ENCODE assay signal across 20 cellular contexts in genomic region chr20:46636981-46637860, GRCh38. TPM values are rescaled to one million over a fixed set of nuclear protein-coding genes. Genes with fewer than 3 reads are reported as not detected.
DNase-seq lines count a peak whose midpoint lies in the region; ATAC-seq and TF ChIP-seq lines count a peak whose summit lies in the region.
"Had no signal": no experiment of that assay in that cellular context is flagged by ENCODE, and none has a peak within 500 bp of the region (broad histone marks: within the 10 kb centered on the region; RNA-seq: fewer than 3 reads in every experiment).

No MANE protein-coding gene starts in this region.

- H3K4me3 ChIP-seq in NT2/D1 (ENCODE audit: insufficient read length, low read depth) = no peak overlapping the region
- H3K4me3 ChIP-seq in esophagus muscularis mucosa = no peak overlapping the region
- H3K4me3 ChIP-seq: BLaER1 treated with 17β-estradiol and CSF1 and Interleukin-3, amounts not matched to agents 10 nM and 100 nM; Peyer's patch had no signal

- H3K4me1 ChIP-seq in NT2/D1 (ENCODE audit: insufficient read depth, insufficient read length) (peaks cover 22% of the 10 kb centered on the region), esophagus muscularis mucosa (no peaks in the 10 kb centered on the region)
- H3K4me1 ChIP-seq: Peyer's patch had no signal

- H3K27me3 ChIP-seq in NT2/D1 (ENCODE audit: insufficient read depth, insufficient read length) (no peaks in the 10 kb centered on the region), esophagus muscularis mucosa (no peaks in the 10 kb centered on the region)
- H3K27me3 ChIP-seq: BLaER1 treated with 17β-estradiol and CSF1 and Interleukin-3, amounts not matched to agents 10 nM and 100 nM; Peyer's patch had no signal

- H3K9ac ChIP-seq in NT2/D1 (ENCODE audit: insufficient read length, low read depth) = peak overlapping the region; percentile 43
- H3K9ac ChIP-seq: BLaER1 treated with 17β-estradiol and CSF1 and Interleukin-3, amounts not matched to agents 10 nM and 100 nM had no signal

- no peak for TF ChIP-seq EP300 in esophagus muscularis mucosa (IDR thresholded peaks at IDR 0.05)

- H3K36me3 ChIP-seq in NT2/D1 (ENCODE audit: insufficient read depth, insufficient read length, low read length) (no peaks in the 10 kb centered on the region), esophagus muscularis mucosa (no peaks in the 10 kb centered on the region)
- H3K36me3 ChIP-seq: BLaER1 treated with 17β-estradiol and CSF1 and Interleukin-3, amounts not matched to agents 10 nM and 100 nM; Peyer's patch had no signal

- POLR2A ChIA-PET in RWPE1 (lab: Yijun Ruan, JAX; ENCODE audit: low non-redundant PET) = interaction anchor here (0.6 kb wide), 1 partner anchor 174 kb away, joined by 3 read pairs; no protein-coding TSS in a partner anchor

- TF ChIP-seq POLR2A in esophagus muscularis mucosa (IDR thresholded peaks at IDR 0.05; ENCODE audit: low read depth) = no peak

- intact Hi-C loops in esophagus muscularis mucosa (cut with DNase I) = no loop called here

- H3K27ac ChIP-seq in esophagus muscularis mucosa (replicated peaks in 1 of 4) (no peak overlapping the region), RWPE1 (no peak overlapping the region)
- H3K27ac ChIP-seq: Peyer's patch had no signal

- CTCF ChIA-PET in RWPE1 (lab: Yijun Ruan, JAX) = interaction anchor here (0.5 kb wide), 1 partner anchor 478 kb away, joined by 3 read pairs; no protein-coding TSS in a partner anchor

- WGBS in esophagus muscularis mucosa = 90% methylated on average over 13 of the region's 13 CpGs

- ATAC-seq in GM19023 (IDR thresholded peaks at IDR 0.05; ENCODE audit: unreplicated experiment) = no peak
- ATAC-seq in HG03039 (IDR thresholded peaks at IDR 0.05; ENCODE audit: unreplicated experiment) = no peak

- H3K9me3 ChIP-seq in NT2/D1 (ENCODE audit: insufficient read depth, low read length) = no peaks in the 10 kb centered on the region
- no peaks in the 10 kb centered on the region for H3K9me3 ChIP-seq in esophagus muscularis mucosa
- H3K9me3 ChIP-seq: Peyer's patch had no signal

- TF ChIP-seq CTCF in esophagus muscularis mucosa (IDR thresholded peaks at IDR 0.05) (no peak), RWPE1 (conservative IDR thresholded peaks at IDR 0.05; ENCODE audit: low read depth) (no peak)

- DNase-seq in Ammon's horn (ENCODE audit: low spot score) (peak; percentile 49), NT2/D1 (ENCODE audit: low read depth, low spot score) (no peak), esophagus muscularis mucosa (ENCODE audit: extremely low spot score) (peak; percentile 45), pons (ENCODE audit: low spot score) (peak; percentile 54), RWPE1 (ENCODE audit: low spot score) (no peak)
- DNase-seq: CD8-positive, alpha-beta memory T cell; DMS79 treated with DMSO at 0.1 percent for 48 hours; GOT3; Kasumi-1; MM.1S; NCI-H1092 treated with DMSO at 0.1 percent for 48 hours; NCI-H1694; NCI-H2107; NCI-H2227 treated with DMSO at 0.1 percent for 48 hours; NCI-H524; Peyer's patch; Right ventricle myocardium superior had no signal

RNA-seq across cellular contexts. Expression of gene SLC13A3, which starts 14.0 kb away (rescaled TPM):
- under 1 TPM; 0.42 to 0.66 (median 0.61) TPM for total RNA-seq in esophagus muscularis mucosa

RNA-seq across cellular contexts. Expression of gene TP53RK, which starts 52.0 kb away (rescaled TPM):
- 10 to 100 TPM; 19.9 to 22.2 (median 21.0) TPM for total RNA-seq in esophagus muscularis mucosa

Comparison
In these comparisons a context has a peak if more than half of its experiments do, and no peak if none do; other contexts are left out.
1. DNase-seq: peak in Ammon's horn (single experiment), esophagus muscularis mucosa (single experiment) and pons (single experiment); none in NT2/D1 (single experiment) and RWPE1 (single experiment).